In the genomic region with DNA sequence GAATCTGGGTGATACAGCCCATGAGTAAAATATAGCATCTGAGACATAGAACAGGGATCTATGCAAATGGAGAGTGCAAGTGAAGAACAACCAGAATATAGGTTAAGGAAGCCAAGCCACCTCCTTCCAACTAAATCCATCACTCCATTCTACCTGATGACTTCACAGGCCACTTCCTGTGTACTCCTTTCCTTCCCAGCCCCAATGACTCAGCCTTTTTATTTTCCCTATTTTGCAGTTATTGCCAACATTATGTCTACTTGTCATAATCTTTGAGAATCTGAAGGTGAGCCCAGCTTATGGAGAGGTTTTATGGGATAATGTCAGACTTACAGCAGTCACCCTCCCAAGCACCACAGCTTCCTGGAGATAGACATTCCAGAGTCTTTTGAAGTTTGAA, we compare ENCODE assay signal across 1 cellular context.
TF ChIP-seq lines count a peak whose summit lies in the region.

No MANE protein-coding gene starts in this region.

TF ChIP-seq in HepG2, 621 proteins besides CTCF, POLR2A, EP300 and RAD21:
- no peak for TF ChIP-seq ZMAT3 (CRISPR knock-in tag; conservative IDR thresholded peaks at IDR 0.05)
- TF ChIP-seq NFE2L2 (IDR thresholded peaks at IDR 0.05; ENCODE audit: low read length), result peak; percentile 25; the same call in 1 of the 2 replicates
TF ChIP-seq in HepG2: peak in this region for 1.
